Comparison of ENCODE assay signal across 8 cellular contexts in genomic region chr15:74320358-74321247, GRCh38. TPM values are rescaled to one million over a fixed set of nuclear protein-coding genes. Genes with fewer than 3 reads are reported as not detected.
A peak's percentile ranks its signal among the peaks of the same experiment; 100 is the strongest.
DNase-seq lines count a peak whose midpoint lies in the region; ATAC-seq and TF ChIP-seq lines count a peak whose summit lies in the region.

No MANE protein-coding gene starts in this region.

- DNase-seq in NCI-H526 (lab: John Stamatoyannopoulos, UW) (peak; percentile 45 to 69), NCI-H526 treated with DMSO at 0.1 percent for 48 hours (lab: John Stamatoyannopoulos, UW) (no peak), NCI-H1092 (lab: John Stamatoyannopoulos, UW) (peak; percentile 89), esophagus squamous epithelium (lab: John Stamatoyannopoulos, UW) (no peak), osteocyte (ENCODE audit: extremely low spot score, unreplicated experiment) (no peak), NCI-H1105 treated with DMSO at 0.1 percent for 48 hours (lab: John Stamatoyannopoulos, UW) (no peak)

- no peak overlapping the region for H3K27ac ChIP-seq in VCaP
- no peak overlapping the region for H3K27ac ChIP-seq in esophagus squamous epithelium

- no peak for ATAC-seq in HG02981 (IDR thresholded peaks at IDR 0.05; ENCODE audit: unreplicated experiment)

- peak; percentile 92 for TF ChIP-seq CTCF in VCaP (conservative IDR thresholded peaks at IDR 0.05)
- TF ChIP-seq CTCF in esophagus squamous epithelium (IDR thresholded peaks at IDR 0.05): peak in 4 of 6 experiments; percentile 36 to 55 (median 40)
- TF ChIP-seq CTCF in osteocyte (IDR thresholded peaks at IDR 0.05): peak; percentile 68

- H3K27me3 Mint-ChIP-seq in osteocyte (ENCODE audit: unreplicated experiment): no peaks in the 10 kb centered on the region

- peaks cover 48% of the 10 kb centered on the region for H3K4me1 Mint-ChIP-seq in osteocyte (ENCODE audit: unreplicated experiment)

- intact Hi-C loops in esophagus squamous epithelium (cut with DNase I): loop anchor here (5.0 kb wide), 1 partner anchor 193 kb away; no protein-coding TSS in a partner anchor

- peaks cover 0 to 46% (median 13%) of the 10 kb centered on the region in 3 donors for H3K4me1 ChIP-seq in esophagus squamous epithelium

- peaks cover 0 to 6% (median 0%) of the 10 kb centered on the region in 4 donors for H3K27me3 ChIP-seq in esophagus squamous epithelium

- WGBS in esophagus squamous epithelium, 2 donors: 82 to 85% methylated on average over 4 to 10 of the region's 10 CpGs

- no peaks in the 10 kb centered on the region for H3K36me3 Mint-ChIP-seq in osteocyte (ENCODE audit: unreplicated experiment)

- no peak overlapping the region for H3K4me3 ChIP-seq in esophagus squamous epithelium

- no peaks in the 10 kb centered on the region for H3K9me3 Mint-ChIP-seq in osteocyte (ENCODE audit: unreplicated experiment)

- peak overlapping the region; percentile 99 for H3K27ac Mint-ChIP-seq in osteocyte (ENCODE audit: unreplicated experiment)

- H3K4me3 Mint-ChIP-seq in osteocyte (ENCODE audit: unreplicated experiment): no peak overlapping the region

- no peaks in the 10 kb centered on the region for H3K9me3 ChIP-seq in esophagus squamous epithelium

- H3K36me3 ChIP-seq in esophagus squamous epithelium: no peaks in the 10 kb centered on the region

- TF ChIP-seq POLR2A in esophagus squamous epithelium (IDR thresholded peaks at IDR 0.05): no peak

RNA-seq across cellular contexts. Expression of gene CYP11A1, which starts 46.8 kb away (rescaled TPM):
- total RNA-seq in esophagus squamous epithelium (10 to 100 TPM in 2 of 4 donors, 1 to 10 TPM in 2; 1.3 to 17.0 (median 9.5) TPM), osteocyte (not detected in 2 replicates)

Comparison
In these comparisons a context has a peak if more than half of its experiments do, and no peak if none do; other contexts are left out.
1. DNase-seq: peak in NCI-H526 (2 of 2) and NCI-H1092 (single experiment); none in NCI-H526 treated with DMSO at 0.1 percent for 48 hours (single experiment), esophagus squamous epithelium (single experiment), osteocyte (single experiment) and NCI-H1105 treated with DMSO at 0.1 percent for 48 hours (single experiment).
2. CTCF ChIP-seq: peak in every context shown above with its lines; median percentile 92 in VCaP; 68 in osteocyte; 40 in esophagus squamous epithelium.